8 cellular contexts compared by ENCODE assay signal in the genomic region with DNA sequence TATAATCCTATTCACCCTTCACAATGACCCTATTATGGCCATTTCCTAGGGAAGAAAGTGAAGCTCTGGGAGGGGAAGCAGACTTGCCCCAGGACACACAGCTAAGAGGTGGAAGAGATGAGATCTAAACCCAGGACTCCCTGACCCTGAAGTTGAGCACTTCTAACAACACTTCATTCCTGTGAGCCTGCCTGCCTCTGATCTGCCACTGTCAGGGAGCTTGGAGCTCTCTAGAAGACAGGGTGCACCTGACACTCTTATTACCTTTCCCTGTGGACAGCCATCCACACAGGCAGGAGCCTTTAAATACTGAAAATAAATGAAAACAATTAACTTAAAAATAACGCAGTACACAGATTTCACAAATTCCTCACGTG. TPM values are rescaled to one million over a fixed set of nuclear protein-coding genes. Genes with fewer than 3 reads are reported as not detected.
A peak's percentile ranks its signal among the peaks of the same experiment; 100 is the strongest.
DNase-seq lines count a peak whose midpoint lies in the region; ATAC-seq, FAIRE-seq and TF ChIP-seq lines count a peak whose summit lies in the region.

No MANE protein-coding gene starts in this region.

- H3K27me3 Mint-ChIP-seq in activated T-cell treated with anti-CD3 and anti-CD28 coated beads, Interleukin-2, amount 50 U/mL, for 24 hours, result no peaks in the 10 kb centered on the region
- no peaks in the 10 kb centered on the region for H3K27me3 Mint-ChIP-seq in activated naive CD8-positive, alpha-beta T cell treated with anti-CD3 and anti-CD28 coated beads for 36 hours

- ATAC-seq in GM18873 (IDR thresholded peaks at IDR 0.05; ENCODE audit: low FRiP score, unreplicated experiment) (no peak), GM21825 (IDR thresholded peaks at IDR 0.05; ENCODE audit: unreplicated experiment) (no peak)

- DNase-seq in activated T-cell treated with anti-CD3 and anti-CD28 coated beads, Interleukin-2, amount 50 U/mL, for 24 hours, result no peak
- DNase-seq in activated T-cell treated with anti-CD3 and anti-CD28 coated beads for 4 hours (no peak), keratinocyte (ENCODE audit: low read depth, low spot score) (no peak), RCC 7860 (ENCODE audit: low spot score) (no peak)
- no peak for DNase-seq in activated naive CD8-positive, alpha-beta T cell treated with anti-CD3 and anti-CD28 coated beads for 36 hours

- TF ChIP-seq CTCF in keratinocyte (optimal IDR thresholded peaks at IDR 0.05 in 1 of 3, IDR thresholded peaks at IDR 0.05 in 1 of 3, conservative IDR thresholded peaks at IDR 0.05 in 1 of 3; ENCODE audit: extremely low read depth in 1 of 3, insufficient read depth in 2 of 3, low read length in 3 of 3), result no peak

- H3K4me2 ChIP-seq in keratinocyte (ENCODE audit: control insufficient read depth, extremely low read depth, insufficient read depth, low read depth, low read length), result peak overlapping the region; percentile 88

- peak overlapping the region; percentile 93 for H3K4me3 Mint-ChIP-seq in activated T-cell treated with anti-CD3 and anti-CD28 coated beads, Interleukin-2, amount 50 U/mL, for 24 hours
- peak overlapping the region; percentile 88 for H3K4me3 Mint-ChIP-seq in activated naive CD8-positive, alpha-beta T cell treated with anti-CD3 and anti-CD28 coated beads for 36 hours

- peaks cover 55% of the 10 kb centered on the region for H3K4me1 Mint-ChIP-seq in activated T-cell treated with anti-CD3 and anti-CD28 coated beads, Interleukin-2, amount 50 U/mL, for 24 hours (ENCODE audit: low read depth)
- H3K4me1 Mint-ChIP-seq in activated naive CD8-positive, alpha-beta T cell treated with anti-CD3 and anti-CD28 coated beads for 36 hours, result peaks cover 37% of the 10 kb centered on the region

- H3K9me3 Mint-ChIP-seq in activated T-cell treated with anti-CD3 and anti-CD28 coated beads, Interleukin-2, amount 50 U/mL, for 24 hours, result no peaks in the 10 kb centered on the region
- H3K9me3 Mint-ChIP-seq in activated naive CD8-positive, alpha-beta T cell treated with anti-CD3 and anti-CD28 coated beads for 36 hours, result no peaks in the 10 kb centered on the region

- peak overlapping the region; percentile 93 for H3K27ac Mint-ChIP-seq in activated T-cell treated with anti-CD3 and anti-CD28 coated beads, Interleukin-2, amount 50 U/mL, for 24 hours
- H3K27ac Mint-ChIP-seq in activated naive CD8-positive, alpha-beta T cell treated with anti-CD3 and anti-CD28 coated beads for 36 hours, result peak overlapping the region; percentile 80

- peak overlapping the region; percentile 87 for H3K9ac ChIP-seq in keratinocyte (ENCODE audit: control insufficient read depth, extremely low read depth, insufficient read depth, low read length)

- no peaks in the 10 kb centered on the region for H3K9me3 ChIP-seq in keratinocyte (ENCODE audit: control insufficient read depth, low read depth, low read length)

- no peaks in the 10 kb centered on the region for H3K9me1 ChIP-seq in keratinocyte (ENCODE audit: control insufficient read depth, extremely low read depth, insufficient read depth, low read length)

- peak; percentile 85 for FAIRE-seq in keratinocyte (lab: Jason Lieb, UNC)
- FAIRE-seq in RCC 7860 (lab: Jason Lieb, UNC), result no peak

- peaks cover 22% of the 10 kb centered on the region for H3K36me3 Mint-ChIP-seq in activated T-cell treated with anti-CD3 and anti-CD28 coated beads, Interleukin-2, amount 50 U/mL, for 24 hours (ENCODE audit: low read depth)
- peaks cover 5% of the 10 kb centered on the region for H3K36me3 Mint-ChIP-seq in activated naive CD8-positive, alpha-beta T cell treated with anti-CD3 and anti-CD28 coated beads for 36 hours

- no peaks in the 10 kb centered on the region for H3K27me3 ChIP-seq in keratinocyte (ENCODE audit: control insufficient read depth, extremely low read depth, insufficient read depth, low read length)

- peaks cover 35% of the 10 kb centered on the region for H3K79me2 ChIP-seq in keratinocyte (ENCODE audit: control insufficient read depth, insufficient read depth, low read length)

- dilution Hi-C loops in keratinocyte (cut with MboI; ENCODE audit: extremely low pct_ligation_motif_present, low sequenced_read_pairs), result no loop called here

- H2AFZ ChIP-seq in keratinocyte (ENCODE audit: control insufficient read depth, low read length), result no peak overlapping the region

- H4K20me1 ChIP-seq in keratinocyte (ENCODE audit: control insufficient read depth, extremely low read depth, insufficient read depth, low read length), result no peaks in the 10 kb centered on the region

- H3K4me1 ChIP-seq in keratinocyte (ENCODE audit: control insufficient read depth, extremely low read depth, insufficient read depth, low read length), result peaks cover 40% of the 10 kb centered on the region

- H3K27ac ChIP-seq in keratinocyte (ENCODE audit: control insufficient read depth, insufficient read depth, low read length) (peak overlapping the region; percentile 49), temporal lobe (ENCODE audit: low read depth, low read length) (peak overlapping the region; percentile 70)

- H3K36me3 ChIP-seq in keratinocyte (ENCODE audit: control insufficient read depth in 2 of 2, extremely low read depth in 1 of 2, insufficient read depth in 2 of 2, low read length in 2 of 2), result peaks cover 8% of the 10 kb centered on the region in 2 experiments

- H3K4me3 ChIP-seq in keratinocyte (ENCODE audit: control insufficient read depth in 2 of 3, extremely low read depth in 1 of 3, insufficient read depth in 2 of 3, low read depth in 1 of 3, low read length in 3 of 3), result peak overlapping the region; percentile 80 to 95 (median 86)

RNA-seq across cellular contexts. Expression of a gene that starts 0.6 kb away (rescaled TPM):
- total RNA-seq in activated naive CD8-positive, alpha-beta T cell treated with anti-CD3 and anti-CD28 coated beads for 36 hours, result 10 to 100 TPM; 23.0 to 23.4 TPM
- 45.1 to 59.9 TPM (median 55.7 TPM) in 3 replicates for polyA plus RNA-seq in keratinocyte
- 28.2 TPM for polyA plus RNA-seq in keratinocyte (2011; ENCODE audit: low read depth)
- polyA plus RNA-seq in keratinocyte (2011; cell fraction: cytosol; rRNA removed), result 43.1 and 43.5 TPM in 2 replicates
- polyA plus RNA-seq in keratinocyte (2011; cell fraction: nucleus; rRNA removed), result 203 and 210 TPM in 2 replicates
- 25.6 and 43.8 TPM in 2 replicates for polyA plus RNA-seq in keratinocyte (2012; ENCODE audit: low replicate concordance)
- 42.2 to 74.8 TPM (median 56.8 TPM) in 3 replicates for polyA minus RNA-seq in keratinocyte
- polyA minus RNA-seq in keratinocyte (2011; cell fraction: cytosol; rRNA and poly(A)+ RNA removed), result 24.7 TPM
- polyA minus RNA-seq in keratinocyte (2011; cell fraction: nucleus; rRNA and poly(A)+ RNA removed), result 43.5 and 69.2 TPM in 2 replicates
- 8.9 TPM for total RNA-seq in temporal lobe

RNA-seq across cellular contexts. Expression of a gene that starts 13.1 kb away (rescaled TPM):
- 1 to 10 TPM; 8.7 TPM for total RNA-seq in activated naive CD8-positive, alpha-beta T cell treated with anti-CD3 and anti-CD28 coated beads for 36 hours
- polyA plus RNA-seq in keratinocyte, result 15.8 to 25.6 TPM (median 18.4 TPM) in 3 replicates
- polyA plus RNA-seq in keratinocyte (2011; ENCODE audit: low read depth), result 2.3 TPM
- polyA plus RNA-seq in keratinocyte (2011; cell fraction: cytosol; rRNA removed), result 14.1 and 16.2 TPM in 2 replicates
- polyA plus RNA-seq in keratinocyte (2011; cell fraction: nucleus; rRNA removed), result 29.3 and 31.6 TPM in 2 replicates
- 8.8 and 9.9 TPM in 2 replicates for polyA plus RNA-seq in keratinocyte (2012; ENCODE audit: low replicate concordance)
- polyA minus RNA-seq in keratinocyte, result 11.1 to 19.1 TPM (median 17.9 TPM) in 3 replicates
- polyA minus RNA-seq in keratinocyte (2011; cell fraction: cytosol; rRNA and poly(A)+ RNA removed), result 11.9 TPM
- 9.6 and 12.9 TPM in 2 replicates for polyA minus RNA-seq in keratinocyte (2011; cell fraction: nucleus; rRNA and poly(A)+ RNA removed)
- 2.2 TPM for total RNA-seq in temporal lobe

RNA-seq across cellular contexts. Expression of a gene that starts 52.0 kb away (rescaled TPM):
- not detected for total RNA-seq in activated naive CD8-positive, alpha-beta T cell treated with anti-CD3 and anti-CD28 coated beads for 36 hours
- not detected in 3 replicates for polyA plus RNA-seq in keratinocyte
- polyA plus RNA-seq in keratinocyte (2011; ENCODE audit: low read depth), result not detected
- not detected in 2 replicates for polyA plus RNA-seq in keratinocyte (2011; cell fraction: cytosol; rRNA removed)
- polyA plus RNA-seq in keratinocyte (2011; cell fraction: nucleus; rRNA removed), result not detected in 2 replicates
- not detected in 2 replicates for polyA plus RNA-seq in keratinocyte (2012; ENCODE audit: low replicate concordance)
- not detected in 3 replicates for polyA minus RNA-seq in keratinocyte
- polyA minus RNA-seq in keratinocyte (2011; cell fraction: cytosol; rRNA and poly(A)+ RNA removed), result not detected
- polyA minus RNA-seq in keratinocyte (2011; cell fraction: nucleus; rRNA and poly(A)+ RNA removed), result not detected in 2 replicates
- total RNA-seq in temporal lobe, result not detected
